In the genomic region with DNA sequence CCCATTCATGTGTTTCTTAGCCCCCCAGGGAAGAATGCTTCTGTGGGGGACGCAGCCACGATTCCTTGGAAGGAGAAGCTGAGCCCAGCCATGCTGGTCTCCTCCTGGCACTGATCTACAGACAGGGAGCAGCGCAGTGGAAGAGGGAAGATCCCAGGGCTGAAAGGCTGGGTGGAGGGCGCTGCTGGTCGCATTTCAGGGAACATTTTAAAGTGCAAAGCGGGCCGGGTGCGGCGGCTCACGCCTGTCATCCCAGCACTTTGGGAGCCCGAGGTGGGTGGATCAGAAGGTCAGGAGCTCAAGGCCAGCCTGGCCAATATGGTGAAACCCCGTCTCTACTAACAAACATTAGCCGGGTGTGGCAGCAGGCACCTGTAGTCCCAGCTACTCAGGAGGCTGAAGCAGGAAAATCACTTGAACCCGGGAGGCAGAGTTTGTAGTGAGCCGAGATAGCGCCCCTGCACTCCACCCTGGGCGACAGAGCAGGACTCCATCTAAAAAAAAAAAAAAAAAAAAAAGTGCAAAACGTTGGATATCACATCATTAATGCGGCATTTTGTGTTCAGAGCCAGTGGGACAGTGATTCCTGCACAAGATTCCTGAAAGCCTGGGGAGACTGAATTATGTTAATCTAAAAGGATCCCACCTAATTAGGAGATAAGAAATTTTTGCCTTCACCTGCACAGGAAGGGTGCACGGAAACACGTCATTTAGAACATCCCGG, we compare ENCODE assay signal across 1 cellular context.
TF ChIP-seq lines count a peak whose summit lies in the region.

No MANE protein-coding gene starts in this region.

TF ChIP-seq in liver, 16 proteins besides CTCF, POLR2A, EP300 and RAD21 (continued from another document):
- TF ChIP-seq, protein P1, sequence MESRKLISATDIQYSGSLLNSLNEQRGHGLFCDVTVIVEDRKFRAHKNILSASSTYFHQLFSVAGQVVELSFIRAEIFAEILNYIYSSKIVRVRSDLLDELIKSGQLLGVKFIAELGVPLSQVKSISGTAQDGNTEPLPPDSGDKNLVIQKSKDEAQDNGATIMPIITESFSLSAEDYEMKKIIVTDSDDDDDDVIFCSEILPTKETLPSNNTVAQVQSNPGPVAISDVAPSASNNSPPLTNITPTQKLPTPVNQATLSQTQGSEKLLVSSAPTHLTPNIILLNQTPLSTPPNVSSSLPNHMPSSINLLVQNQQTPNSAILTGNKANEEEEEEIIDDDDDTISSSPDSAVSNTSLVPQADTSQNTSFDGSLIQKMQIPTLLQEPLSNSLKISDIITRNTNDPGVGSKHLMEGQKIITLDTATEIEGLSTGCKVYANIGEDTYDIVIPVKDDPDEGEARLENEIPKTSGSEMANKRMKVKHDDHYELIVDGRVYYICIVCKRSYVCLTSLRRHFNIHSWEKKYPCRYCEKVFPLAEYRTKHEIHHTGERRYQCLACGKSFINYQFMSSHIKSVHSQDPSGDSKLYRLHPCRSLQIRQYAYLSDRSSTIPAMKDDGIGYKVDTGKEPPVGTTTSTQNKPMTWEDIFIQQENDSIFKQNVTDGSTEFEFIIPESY (IDR thresholded peaks at IDR 0.05), result no peak
- TF ChIP-seq YY1 (IDR thresholded peaks at IDR 0.05) (peak; percentile 29), HNF4G (IDR thresholded peaks at IDR 0.05) (no peak), HNF4A (conservative IDR thresholded peaks at IDR 0.05) (peak; percentile 36 to 69)
